20 cellular contexts compared by ENCODE assay signal in the genomic region with DNA sequence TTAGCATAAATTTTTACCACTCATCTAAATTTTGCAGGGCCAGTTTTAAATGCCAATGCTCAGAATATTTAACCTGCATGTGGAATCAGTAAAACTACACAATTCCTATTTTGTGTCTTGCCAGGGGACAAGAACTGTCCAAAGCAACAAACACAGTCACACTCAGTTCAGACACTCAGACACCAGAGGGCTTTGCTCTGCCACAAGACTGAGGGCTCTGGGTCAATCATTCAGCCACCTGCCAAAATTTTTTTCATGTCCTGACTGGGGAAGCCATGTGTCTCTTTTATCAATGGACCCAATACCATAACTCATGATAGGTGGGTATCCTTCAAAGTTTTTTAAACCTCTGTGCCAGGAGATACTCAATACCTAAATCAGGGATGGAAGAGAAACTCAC.
A peak's percentile ranks its signal among the peaks of the same experiment; 100 is the strongest.
DNase-seq lines count a peak whose midpoint lies in the region; ATAC-seq and TF ChIP-seq lines count a peak whose summit lies in the region.
"Had no signal": no experiment of that assay in that cellular context is flagged by ENCODE, and none has a peak within 500 bp of the region (broad histone marks: within the 10 kb centered on the region; RNA-seq: fewer than 3 reads in every experiment).

No MANE protein-coding gene starts in this region.

- H3K4me2 ChIP-seq in OCI-LY7 (ENCODE audit: low read length), result no peak overlapping the region

- no peak overlapping the region for H3K27ac ChIP-seq in OCI-LY7 (ENCODE audit: low read depth, low read length, poor library complexity, severe bottlenecking)
- H3K27ac ChIP-seq: brain microvascular endothelial cell, colonic mucosa, uterus had no signal

- CTCF ChIA-PET in OCI-LY7 (lab: Charles Lee; ENCODE audit: unreplicated experiment), result no interaction called here
- CTCF ChIA-PET in activated CD4-positive, alpha-beta T cell treated with anti-CD3 and anti-CD28 coated beads, Interleukin-2, amount 10 ng/mL, durations not matched to agents 7 days and 5 days (lab: Charles Lee), result no interaction called here

- H3K79me2 ChIP-seq in OCI-LY7 (ENCODE audit: insufficient read depth, low read depth, low read length), result no peaks in the 10 kb centered on the region

- H4K20me1 ChIP-seq in OCI-LY7 (ENCODE audit: insufficient read depth, low read length), result no peaks in the 10 kb centered on the region

- POLR2A ChIA-PET in OCI-LY7 (lab: Charles Lee), result interaction anchor here (1.1 to 1.4 kb wide), 3 partner anchors 13 to 105 kb away, joined by 3 to 4 read pairs (median 3); no protein-coding TSS in a partner anchor
- POLR2A ChIA-PET in activated CD4-positive, alpha-beta T cell treated with anti-CD3 and anti-CD28 coated beads, Interleukin-2, amount 10 ng/mL, durations not matched to agents 7 days and 5 days (lab: Charles Lee), result no interaction called here

- no peak overlapping the region for H3K27ac Mint-ChIP-seq in activated CD4-positive, alpha-beta T cell treated with anti-CD3 and anti-CD28 coated beads, Interleukin-2, amount 10 ng/mL, durations not matched to agents 7 days and 5 days
- H3K27ac Mint-ChIP-seq: activated naive CD8-positive, alpha-beta T cell treated with anti-CD3 and anti-CD28 coated beads, Interleukin-2, amount 10 ng/mL, durations not matched to agents 7 days and 5 days; activated T-helper 17 cell treated with anti-CD3 and anti-CD28 coated beads, Interleukin-2, amount 50 U/mL, for 72 hours; CD8-positive, alpha-beta T cell; nephron progenitor cell had no signal

- no peaks in the 10 kb centered on the region for H3K4me1 Mint-ChIP-seq in activated CD4-positive, alpha-beta T cell treated with anti-CD3 and anti-CD28 coated beads, Interleukin-2, amount 10 ng/mL, durations not matched to agents 7 days and 5 days
- H3K4me1 Mint-ChIP-seq: activated naive CD8-positive, alpha-beta T cell treated with anti-CD3 and anti-CD28 coated beads, Interleukin-2, amount 10 ng/mL, durations not matched to agents 7 days and 5 days; activated T-helper 17 cell treated with anti-CD3 and anti-CD28 coated beads, Interleukin-2, amount 50 U/mL, for 72 hours; nephron progenitor cell had no signal

- H3K4me3 ChIP-seq in OCI-LY7 (ENCODE audit: low read depth, low read length, poor library complexity, severe bottlenecking), result no peak overlapping the region
- H3K4me3 ChIP-seq: colonic mucosa, uterus had no signal

- H3K36me3 Mint-ChIP-seq in activated CD4-positive, alpha-beta T cell treated with anti-CD3 and anti-CD28 coated beads, Interleukin-2, amount 10 ng/mL, durations not matched to agents 7 days and 5 days (ENCODE audit: low read depth), result no peaks in the 10 kb centered on the region
- H3K36me3 Mint-ChIP-seq: activated naive CD8-positive, alpha-beta T cell treated with anti-CD3 and anti-CD28 coated beads, Interleukin-2, amount 10 ng/mL, durations not matched to agents 7 days and 5 days; CD8-positive, alpha-beta T cell had no signal

- ATAC-seq in GM19395 (IDR thresholded peaks at IDR 0.05; ENCODE audit: unreplicated experiment) (peak; percentile 59), HG02885 (IDR thresholded peaks at IDR 0.05; ENCODE audit: poor library complexity, unreplicated experiment) (peak; percentile 54)
- ATAC-seq: activated CD4-positive, CD25-positive, alpha-beta regulatory T cell treated with anti-CD3 and anti-CD28 coated beads, Interleukin-2, amount 50 U/mL, for 24 hours; activated T-helper 17 cell treated with anti-CD3 and anti-CD28 coated beads, Interleukin-2, amount 50 U/mL, for 72 hours; CD8-positive, alpha-beta T cell had no signal

- H3K36me3 ChIP-seq in OCI-LY7 (ENCODE audit: insufficient read depth, low read length), result no peaks in the 10 kb centered on the region
- H3K36me3 ChIP-seq: brain microvascular endothelial cell, colonic mucosa, uterus had no signal

- 0 out of 2 replicates have a peak, but pooled peaks have one; percentile 8 for TF ChIP-seq CTCF in GM12874 (IDR thresholded peaks at IDR 0.05; ENCODE audit: insufficient read depth, low read depth, low read length)
- TF ChIP-seq CTCF in OCI-LY7 (conservative IDR thresholded peaks at IDR 0.05; ENCODE audit: low read length), result peak; percentile 26; the same call in 1 of the 2 replicates

- peak; percentile 10 for DNase-seq in OCI-LY7 (ENCODE audit: low spot score)
- no peak for DNase-seq in SW 1271 (lab: John Stamatoyannopoulos, UW)
- DNase-seq in activated CD4-positive, alpha-beta T cell treated with anti-CD3 and anti-CD28 coated beads, Interleukin-2, amount 10 ng/mL, durations not matched to agents 7 days and 5 days, result no peak
- no peak for DNase-seq in D341Med (ENCODE audit: low spot score)
- DNase-seq in EL, result no peak
- DNase-seq: activated naive CD8-positive, alpha-beta T cell treated with anti-CD3 and anti-CD28 coated beads, Interleukin-2, amount 10 ng/mL, durations not matched to agents 7 days and 5 days; CD8-positive, alpha-beta T cell; colonic mucosa; NCI-H1092 treated with DMSO at 0.1 percent for 48 hours; NCI-H526 treated with DMSO at 0.1 percent for 48 hours; nephron progenitor cell; stimulated activated CD4-positive, alpha-beta T cell treated with anti-CD3 and anti-CD28 coated beads, Interleukin-2, amount 100 ng/mL, for 48 hours; T-helper 9 cell; uterus had no signal

- H3K4me3 Mint-ChIP-seq in activated CD4-positive, alpha-beta T cell treated with anti-CD3 and anti-CD28 coated beads, Interleukin-2, amount 10 ng/mL, durations not matched to agents 7 days and 5 days, result no peak overlapping the region
- H3K4me3 Mint-ChIP-seq: activated naive CD8-positive, alpha-beta T cell treated with anti-CD3 and anti-CD28 coated beads, Interleukin-2, amount 10 ng/mL, durations not matched to agents 7 days and 5 days; activated T-helper 17 cell treated with anti-CD3 and anti-CD28 coated beads, Interleukin-2, amount 50 U/mL, for 72 hours; CD8-positive, alpha-beta T cell; nephron progenitor cell had no signal

- peaks cover 6% of the 10 kb centered on the region; the same call in 1 of the 2 replicates for H3K9me2 ChIP-seq in OCI-LY7 (ENCODE audit: insufficient read depth, low read length)

- peak overlapping the region; percentile 13; the same call in 1 of the 2 replicates for H2AFZ ChIP-seq in OCI-LY7 (ENCODE audit: low read length)

- no TSS peak for BruUV-seq in OCI-LY7 (replicated peaks; lab: Mats Ljungman, UMichigan)

- intact Hi-C loops in OCI-LY7 (cut with micrococcal nuclease; ENCODE audit: unreplicated experiment), result no loop called here

- peaks cover 2% of the 10 kb centered on the region for H3K9me3 Mint-ChIP-seq in activated CD4-positive, alpha-beta T cell treated with anti-CD3 and anti-CD28 coated beads, Interleukin-2, amount 10 ng/mL, durations not matched to agents 7 days and 5 days
- H3K9me3 Mint-ChIP-seq: nephron progenitor cell had no signal

- H3K9me3 ChIP-seq in OCI-LY7 (ENCODE audit: low read length), result no peaks in the 10 kb centered on the region
- H3K9me3 ChIP-seq: colonic mucosa, uterus had no signal

- no peaks in the 10 kb centered on the region for H3K4me1 ChIP-seq in OCI-LY7 (ENCODE audit: insufficient read depth, low read length, poor library complexity, severe bottlenecking)
- H3K4me1 ChIP-seq: colonic mucosa, uterus had no signal

- H3K27me3 Mint-ChIP-seq in activated CD4-positive, alpha-beta T cell treated with anti-CD3 and anti-CD28 coated beads, Interleukin-2, amount 10 ng/mL, durations not matched to agents 7 days and 5 days, result no peaks in the 10 kb centered on the region
- H3K27me3 Mint-ChIP-seq: activated naive CD8-positive, alpha-beta T cell treated with anti-CD3 and anti-CD28 coated beads, Interleukin-2, amount 10 ng/mL, durations not matched to agents 7 days and 5 days; activated T-helper 17 cell treated with anti-CD3 and anti-CD28 coated beads, Interleukin-2, amount 50 U/mL, for 72 hours had no signal
